ENCODE assay signal across 21 cellular contexts in the genomic region with DNA sequence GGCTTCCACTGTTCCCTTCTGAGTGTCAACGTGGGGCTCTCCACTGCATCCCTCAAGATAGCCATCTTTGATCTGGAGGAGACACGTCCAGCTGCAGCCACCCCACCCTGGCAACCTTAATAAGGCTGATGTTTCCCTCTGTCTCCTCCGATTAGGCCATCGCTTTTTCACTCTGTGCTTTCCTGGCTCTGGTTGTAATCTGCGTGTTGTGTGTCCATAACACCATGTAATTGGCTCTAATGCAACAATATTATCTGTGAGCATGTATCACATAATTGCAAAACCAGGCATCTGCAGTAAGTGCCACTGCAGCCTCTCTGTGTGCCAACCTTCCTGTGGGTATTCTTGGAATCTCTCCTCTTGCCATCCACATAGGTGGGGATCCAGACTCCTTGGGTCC.
DNase-seq lines count a peak whose midpoint lies in the region; ATAC-seq, FAIRE-seq and TF ChIP-seq lines count a peak whose summit lies in the region.
"Had no signal": no experiment of that assay in that cellular context is flagged by ENCODE, and none has a peak within 500 bp of the region (broad histone marks: within the 10 kb centered on the region; RNA-seq: fewer than 3 reads in every experiment).

No MANE protein-coding gene starts in this region.

- TF ChIP-seq CTCF in BE2C (IDR thresholded peaks at IDR 0.05; ENCODE audit: low read depth, low read length): no peak
- TF ChIP-seq CTCF in HepG2 (CRISPR knock-in tag; IDR thresholded peaks at IDR 0.05): no peak

- CTCF ChIA-PET in HepG2 (lab: Yijun Ruan, JAX; ENCODE audit: low intra/inter-chr PET ratio, low total read pairs): no interaction called here

- ATAC-seq in Right ventricle myocardium superior (ENCODE audit: poor library complexity): peak; percentile 38
- no peak for ATAC-seq in Right ventricle myocardium inferior
- peak; percentile 4; the same call in 1 of the 3 replicates for ATAC-seq in SK-N-SH treated with all-trans-retinoic acid at 6 μM for 48 hours
- no peak for ATAC-seq in HepG2
- ATAC-seq: GM12878, GM23338 had no signal

- no peak overlapping the region for H3K27ac ChIP-seq in HepG2 (ENCODE audit: extremely low read length, insufficient read depth, low read length)
- H3K27ac ChIP-seq: 22Rv1; BLaER1 treated with 17β-estradiol and CSF1 and Interleukin-3, amounts not matched to agents 10 nM and 100 nM had no signal

- H4K20me1 ChIP-seq in HepG2 (ENCODE audit: insufficient read depth, low read length): no peaks in the 10 kb centered on the region
- H4K20me1 ChIP-seq: BLaER1 treated with 17β-estradiol and CSF1 and Interleukin-3, amounts not matched to agents 10 nM and 100 nM had no signal

- H3K4me2 ChIP-seq in HepG2 (ENCODE audit: low read depth, low read length): no peak overlapping the region
- H3K4me2 ChIP-seq: BLaER1 treated with 17β-estradiol and CSF1 and Interleukin-3, amounts not matched to agents 10 nM and 100 nM; GM23338 had no signal

- DNase-seq in Right ventricle myocardium superior (no peak), Right ventricle myocardium inferior (ENCODE audit: missing footprints) (no peak), BE2C (peak; percentile 63), cerebellar cortex (ENCODE audit: low spot score) (no peak), HepG2 (ENCODE audit: low spot score) (no peak)
- DNase-seq: CD4-positive, alpha-beta T cell; CD8-positive, alpha-beta memory T cell; DMS 273 treated with DMSO at 0.1 percent for 48 hours; DMS79; EL; GDM1; HFFc6 had no signal

- no peak overlapping the region for H3K9ac ChIP-seq in HepG2 (ENCODE audit: insufficient read depth, low read depth, low read length)
- H3K9ac ChIP-seq: BLaER1 treated with 17β-estradiol and CSF1 and Interleukin-3, amounts not matched to agents 10 nM and 100 nM had no signal

- intact Hi-C loops in Right ventricle myocardium superior (cut with DNase I) (no loop called here), Right ventricle myocardium inferior (cut with DNase I) (no loop called here), HepG2 (cut with micrococcal nuclease; ENCODE audit: unreplicated experiment) (no loop called here)

- in situ Hi-C loops in HepG2 (cut with HindIII; ENCODE audit: extremely low pct_ligation_motif_present, low pct_unique_long_range_greater_than_20kb): no loop called here

- no peaks in the 10 kb centered on the region for H3K9me3 ChIP-seq in BE2C
- no peaks in the 10 kb centered on the region for H3K9me3 ChIP-seq in HepG2 (ENCODE audit: low read length)
- H3K9me3 ChIP-seq: BLaER1 treated with 17β-estradiol and CSF1 and Interleukin-3, amounts not matched to agents 10 nM and 100 nM; HAP-1 had no signal

- POLR2A ChIA-PET in HepG2 (lab: Yijun Ruan, JAX): no interaction called here

- BruUV-seq in HepG2 (replicated peaks; lab: Mats Ljungman, UMichigan): no TSS peak

- H3K36me3 ChIP-seq in BE2C: peaks cover 100% of the 10 kb centered on the region
- no peaks in the 10 kb centered on the region for H3K36me3 ChIP-seq in HepG2 (replicated peaks in 1 of 2; ENCODE audit: control insufficient read depth in 1 of 2, insufficient read depth in 2 of 2, low read length in 2 of 2)
- H3K36me3 ChIP-seq: BLaER1 treated with 17β-estradiol and CSF1 and Interleukin-3, amounts not matched to agents 10 nM and 100 nM; HAP-1 had no signal

- no peak for TF ChIP-seq POLR2A in HepG2 (IDR thresholded peaks at IDR 0.05; ENCODE audit: insufficient read depth in 1 of 2, low read depth in 2 of 2, low read length in 2 of 2)

- no peak for FAIRE-seq in HepG2 (lab: Jason Lieb, UNC)
- FAIRE-seq: A204.1, D721Med, GM12878, H54 had no signal

- H3K27me3 ChIP-seq in BE2C: no peaks in the 10 kb centered on the region
- H3K27me3 ChIP-seq in HepG2 (ENCODE audit: control insufficient read depth in 1 of 2, insufficient read depth in 2 of 2, low read length in 2 of 2): peaks cover 1 to 14% of the 10 kb centered on the region in 2 experiments; a peak in 3 of 5 replicates
- H3K27me3 ChIP-seq: BLaER1 treated with 17β-estradiol and CSF1 and Interleukin-3, amounts not matched to agents 10 nM and 100 nM had no signal

- WGBS in HepG2 (ENCODE audit: low lambda C conversion rate): 26% methylated on average over 4 of the region's 5 CpGs

- H2AFZ ChIP-seq in HepG2 (ENCODE audit: low read length): no peak overlapping the region
- H2AFZ ChIP-seq: GM23338 had no signal

- H3K79me2 ChIP-seq in HepG2 (ENCODE audit: insufficient read depth, low read length): no peaks in the 10 kb centered on the region

- H3K4me1 ChIP-seq in BE2C (peaks cover 90% of the 10 kb centered on the region), HepG2 (ENCODE audit: insufficient read depth, low read length) (no peaks in the 10 kb centered on the region)
- H3K4me1 ChIP-seq: BLaER1 treated with 17β-estradiol and CSF1 and Interleukin-3, amounts not matched to agents 10 nM and 100 nM had no signal

- no peak for TF ChIP-seq RAD21 in HepG2 (CRISPR knock-in tag; IDR thresholded peaks at IDR 0.05)

- TF ChIP-seq EP300 in HepG2 (IDR thresholded peaks at IDR 0.05; ENCODE audit: low read depth in 2 of 2, low read length in 2 of 2) (no peak), HepG2 (CRISPR knock-in tag; IDR thresholded peaks at IDR 0.05; ENCODE audit: borderline replicate concordance) (no peak)

- H3K4me3 ChIP-seq in BE2C (ENCODE audit: low read depth, low read length): no peak overlapping the region
- H3K4me3 ChIP-seq in HepG2 (replicated peaks in 1 of 3; ENCODE audit: insufficient read depth in 1 of 3, low read depth in 2 of 3, low read length in 3 of 3): no peak overlapping the region
- H3K4me3 ChIP-seq: BLaER1 treated with 17β-estradiol and CSF1 and Interleukin-3, amounts not matched to agents 10 nM and 100 nM; GM12878; GM23338; HAP-1 had no signal

TF ChIP-seq in SK-N-SH treated with all-trans-retinoic acid at 6 μM for 48 hours, 23 proteins besides CTCF, POLR2A, EP300 and RAD21 (continues in another document):
- TF ChIP-seq ZNF70 (CRISPR knock-in tag; IDR thresholded peaks at IDR 0.05): no peak
- TF ChIP-seq TSHZ2 (CRISPR knock-in tag; IDR thresholded peaks at IDR 0.05): 0 out of 2 replicates have a peak, but pooled peaks have one; percentile 78
- no peak for TF ChIP-seq BACH2 (CRISPR knock-in tag; IDR thresholded peaks at IDR 0.05; ENCODE audit: borderline replicate concordance)
- TF ChIP-seq TCF4 (CRISPR knock-in tag; IDR thresholded peaks at IDR 0.05; ENCODE audit: borderline replicate concordance): peak; percentile 77; the same call in 1 of the 2 replicates
- no peak for TF ChIP-seq ZNF565 (CRISPR knock-in tag; conservative IDR thresholded peaks at IDR 0.05; ENCODE audit: low read depth)

TF ChIP-seq in HepG2, 621 proteins besides CTCF, POLR2A, EP300 and RAD21 (continues in another document):
- TF ChIP-seq EHMT2 (IDR thresholded peaks at IDR 0.05; ENCODE audit: borderline replicate concordance, low read depth, low read length) (no peak), ZNF879 (CRISPR knock-in tag; IDR thresholded peaks at IDR 0.05) (no peak), NFKBIZ (CRISPR knock-in tag; IDR thresholded peaks at IDR 0.05) (no peak), ZNF138 (CRISPR knock-in tag; IDR thresholded peaks at IDR 0.05; ENCODE audit: low read depth) (no peak), TARDBP (CRISPR knock-in tag; IDR thresholded peaks at IDR 0.05) (no peak), ZNF776 (CRISPR knock-in tag; IDR thresholded peaks at IDR 0.05) (no peak), HOXA5 (CRISPR knock-in tag; IDR thresholded peaks at IDR 0.05) (no peak), NFE2L2 (IDR thresholded peaks at IDR 0.05; ENCODE audit: low read length) (no peak), KLF13 (CRISPR knock-in tag; IDR thresholded peaks at IDR 0.05) (no peak), TGIF2 (CRISPR knock-in tag; IDR thresholded peaks at IDR 0.05) (no peak), KDM5A (IDR thresholded peaks at IDR 0.05; ENCODE audit: borderline replicate concordance, low read length) (no peak), ELF3 (CRISPR knock-in tag; IDR thresholded peaks at IDR 0.05) (no peak), THAP11 (CRISPR knock-in tag; IDR thresholded peaks at IDR 0.05) (no peak)
- TF ChIP-seq, protein P1, sequence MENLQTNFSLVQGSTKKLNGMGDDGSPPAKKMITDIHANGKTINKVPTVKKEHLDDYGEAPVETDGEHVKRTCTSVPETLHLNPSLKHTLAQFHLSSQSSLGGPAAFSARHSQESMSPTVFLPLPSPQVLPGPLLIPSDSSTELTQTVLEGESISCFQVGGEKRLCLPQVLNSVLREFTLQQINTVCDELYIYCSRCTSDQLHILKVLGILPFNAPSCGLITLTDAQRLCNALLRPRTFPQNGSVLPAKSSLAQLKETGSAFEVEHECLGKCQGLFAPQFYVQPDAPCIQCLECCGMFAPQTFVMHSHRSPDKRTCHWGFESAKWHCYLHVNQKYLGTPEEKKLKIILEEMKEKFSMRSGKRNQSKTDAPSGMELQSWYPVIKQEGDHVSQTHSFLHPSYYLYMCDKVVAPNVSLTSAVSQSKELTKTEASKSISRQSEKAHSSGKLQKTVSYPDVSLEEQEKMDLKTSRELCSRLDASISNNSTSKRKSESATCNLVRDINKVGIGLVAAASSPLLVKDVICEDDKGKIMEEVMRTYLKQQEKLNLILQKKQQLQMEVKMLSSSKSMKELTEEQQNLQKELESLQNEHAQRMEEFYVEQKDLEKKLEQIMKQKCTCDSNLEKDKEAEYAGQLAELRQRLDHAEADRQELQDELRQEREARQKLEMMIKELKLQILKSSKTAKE (CRISPR knock-in tag; IDR thresholded peaks at IDR 0.05; ENCODE audit: borderline replicate concordance): no peak
- TF ChIP-seq, protein P2, sequence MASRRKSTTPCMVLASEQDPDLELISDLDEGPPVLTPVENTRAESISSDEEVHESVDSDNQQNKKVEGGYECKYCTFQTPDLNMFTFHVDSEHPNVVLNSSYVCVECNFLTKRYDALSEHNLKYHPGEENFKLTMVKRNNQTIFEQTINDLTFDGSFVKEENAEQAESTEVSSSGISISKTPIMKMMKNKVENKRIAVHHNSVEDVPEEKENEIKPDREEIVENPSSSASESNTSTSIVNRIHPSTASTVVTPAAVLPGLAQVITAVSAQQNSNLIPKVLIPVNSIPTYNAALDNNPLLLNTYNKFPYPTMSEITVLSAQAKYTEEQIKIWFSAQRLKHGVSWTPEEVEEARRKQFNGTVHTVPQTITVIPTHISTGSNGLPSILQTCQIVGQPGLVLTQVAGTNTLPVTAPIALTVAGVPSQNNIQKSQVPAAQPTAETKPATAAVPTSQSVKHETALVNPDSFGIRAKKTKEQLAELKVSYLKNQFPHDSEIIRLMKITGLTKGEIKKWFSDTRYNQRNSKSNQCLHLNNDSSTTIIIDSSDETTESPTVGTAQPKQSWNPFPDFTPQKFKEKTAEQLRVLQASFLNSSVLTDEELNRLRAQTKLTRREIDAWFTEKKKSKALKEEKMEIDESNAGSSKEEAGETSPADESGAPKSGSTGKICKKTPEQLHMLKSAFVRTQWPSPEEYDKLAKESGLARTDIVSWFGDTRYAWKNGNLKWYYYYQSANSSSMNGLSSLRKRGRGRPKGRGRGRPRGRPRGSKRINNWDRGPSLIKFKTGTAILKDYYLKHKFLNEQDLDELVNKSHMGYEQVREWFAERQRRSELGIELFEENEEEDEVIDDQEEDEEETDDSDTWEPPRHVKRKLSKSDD (CRISPR knock-in tag; IDR thresholded peaks at IDR 0.05; ENCODE audit: low read depth): no peak

Comparison
In these comparisons a context has a peak if more than half of its experiments do, and no peak if none do; other contexts are left out.
1. ATAC-seq: peak in Right ventricle myocardium superior (single experiment) and SK-N-SH treated with all-trans-retinoic acid at 6 μM for 48 hours (single experiment); none in Right ventricle myocardium inferior (single experiment) and HepG2 (single experiment).